In genomic region chr2:130352229-130352628, GRCh38 we compare ENCODE assay signal across 23 cellular contexts. TPM values are rescaled to one million over a fixed set of nuclear protein-coding genes. Genes with fewer than 3 reads are reported as not detected.
DNase-seq lines count a peak whose midpoint lies in the region; ATAC-seq and TF ChIP-seq lines count a peak whose summit lies in the region.
"Had no signal": no experiment of that assay in that cellular context is flagged by ENCODE, and none has a peak within 500 bp of the region (broad histone marks: within the 10 kb centered on the region; RNA-seq: fewer than 3 reads in every experiment).

No MANE protein-coding gene starts in this region.

- DNase-seq in DMS 273 (lab: John Stamatoyannopoulos, UW; ENCODE audit: unreplicated experiment) (peak; percentile 18), DMS 273 treated with DMSO at 0.1 percent for 48 hours (lab: John Stamatoyannopoulos, UW) (no peak), NB4 (ENCODE audit: low read depth) (peak; percentile 48), caudate nucleus (lab: John Stamatoyannopoulos, UW) (peak in 2 of 61 donors; percentile 11 to 15), neural crest cell (ENCODE audit: low read depth, low spot score) (no peak)
- DNase-seq in stimulated activated CD4-positive, alpha-beta T cell treated with anti-CD3 and anti-CD28 coated beads, Interleukin-2, amount 100 ng/mL, for 24 hours = no peak
- no peak for DNase-seq in CD8-positive, alpha-beta memory T cell
- DNase-seq: activated CD4-positive, CD25-positive, alpha-beta regulatory T cell treated with anti-CD3 and anti-CD28 coated beads, Interleukin-2, amount 50 U/mL, for 72 hours; activated naive CD8-positive, alpha-beta T cell treated with anti-CD3 and anti-CD28 coated beads for 36 hours; activated T-cell treated with anti-CD3 and anti-CD28 coated beads, Interleukin-2, amount 50 U/mL, for 1 hour; CD4-positive, alpha-beta T cell; immature natural killer cell; KG1; mesendoderm; NCI-H524; pancreas had no signal

- H3K27ac ChIP-seq in caudate nucleus (ENCODE audit: low read depth, low read length) = peak overlapping the region; percentile 30
- no peak overlapping the region for H3K27ac ChIP-seq in CD8-positive, alpha-beta memory T cell (ENCODE audit: low read depth, low read length)
- H3K27ac ChIP-seq: 22Rv1, cardiac muscle cell, gastroesophageal sphincter, pancreas, suprapubic skin had no signal

- peaks cover 11% of the 10 kb centered on the region for H3K36me3 Mint-ChIP-seq in neural crest cell (ENCODE audit: low read depth)
- peaks cover 0 to 18% (median 5%) of the 10 kb centered on the region in 3 donors for H3K36me3 Mint-ChIP-seq in CD8-positive, alpha-beta memory T cell

- POLR2A ChIA-PET in CD8-positive, alpha-beta memory T cell (lab: Charles Lee) = no interaction called here

- no peak for ATAC-seq in GM21367 (IDR thresholded peaks at IDR 0.05; ENCODE audit: unreplicated experiment)
- ATAC-seq: gastroesophageal sphincter, pancreas had no signal

- H3K9me3 Mint-ChIP-seq in neural crest cell = no peaks in the 10 kb centered on the region
- H3K9me3 Mint-ChIP-seq in CD8-positive, alpha-beta memory T cell = no peaks in the 10 kb centered on the region
- H3K9me3 Mint-ChIP-seq: activated naive CD8-positive, alpha-beta T cell treated with anti-CD3 and anti-CD28 coated beads for 36 hours; CD4-positive, alpha-beta T cell; immature natural killer cell; T-helper 1 cell treated with Interleukin-12 subunit alpha and Interleukin-12 subunit beta and Interleukin-4 antibody, amounts not matched to agents 30 μg/mL and 1 μg/mL, for 36 hours had no signal

- H3K27ac Mint-ChIP-seq in neural crest cell (ENCODE audit: unreplicated experiment) = peak overlapping the region; percentile 90
- H3K27ac Mint-ChIP-seq in CD8-positive, alpha-beta memory T cell = peak overlapping the region in 1 of 8 donors; percentile 26
- H3K27ac Mint-ChIP-seq: activated naive CD8-positive, alpha-beta T cell treated with anti-CD3 and anti-CD28 coated beads for 36 hours; CD4-positive, alpha-beta T cell; T-helper 1 cell treated with Interleukin-12 subunit alpha and Interleukin-12 subunit beta and Interleukin-4 antibody, amounts not matched to agents 30 μg/mL and 1 μg/mL, for 36 hours had no signal

- no peak overlapping the region for H3K4me3 ChIP-seq in NB4 (ENCODE audit: low read depth, low read length)
- H3K4me3 ChIP-seq in CD8-positive, alpha-beta memory T cell (ENCODE audit: low read length) = no peak overlapping the region
- H3K4me3 ChIP-seq: cardiac muscle cell, gastroesophageal sphincter, HAP-1, pancreas, suprapubic skin had no signal

- TF ChIP-seq POLR2A in NB4 (IDR thresholded peaks at IDR 0.05; ENCODE audit: extremely low read depth, insufficient read length) = no peak

- no peaks in the 10 kb centered on the region for H3K27me3 Mint-ChIP-seq in neural crest cell (ENCODE audit: low read depth)
- H3K27me3 Mint-ChIP-seq in CD8-positive, alpha-beta memory T cell = no peaks in the 10 kb centered on the region
- H3K27me3 Mint-ChIP-seq: CD4-positive, alpha-beta T cell had no signal

- H3K4me3 Mint-ChIP-seq in neural crest cell = peak overlapping the region; percentile 81
- no peak overlapping the region for H3K4me3 Mint-ChIP-seq in CD8-positive, alpha-beta memory T cell
- H3K4me3 Mint-ChIP-seq: activated naive CD8-positive, alpha-beta T cell treated with anti-CD3 and anti-CD28 coated beads for 36 hours; CD4-positive, alpha-beta T cell; immature natural killer cell; T-helper 1 cell treated with Interleukin-12 subunit alpha and Interleukin-12 subunit beta and Interleukin-4 antibody, amounts not matched to agents 30 μg/mL and 1 μg/mL, for 36 hours had no signal

- H3K27me3 ChIP-seq in CD8-positive, alpha-beta memory T cell (ENCODE audit: insufficient read depth, low read length, poor library complexity, severe bottlenecking) = no peaks in the 10 kb centered on the region
- H3K27me3 ChIP-seq: cardiac muscle cell, gastroesophageal sphincter, pancreas, suprapubic skin had no signal

- H3K4me1 ChIP-seq in CD8-positive, alpha-beta memory T cell (ENCODE audit: insufficient read depth, low read length) = peaks cover 5% of the 10 kb centered on the region

- no peaks in the 10 kb centered on the region for H3K9me3 ChIP-seq in CD8-positive, alpha-beta memory T cell (ENCODE audit: low read length)
- H3K9me3 ChIP-seq: gastroesophageal sphincter, HAP-1, pancreas, suprapubic skin had no signal

- peaks cover 38% of the 10 kb centered on the region for H3K4me1 Mint-ChIP-seq in neural crest cell
- peaks cover 15 to 16% (median 15%) of the 10 kb centered on the region in 3 donors for H3K4me1 Mint-ChIP-seq in CD8-positive, alpha-beta memory T cell

- peaks cover 11% of the 10 kb centered on the region for H3K36me3 ChIP-seq in CD8-positive, alpha-beta memory T cell (ENCODE audit: insufficient read depth, low read length)

- no peak for TF ChIP-seq CTCF in NB4 (IDR thresholded peaks at IDR 0.05; ENCODE audit: low read depth, low read length)
- no peak for TF ChIP-seq CTCF in neural crest cell (conservative IDR thresholded peaks at IDR 0.05)

- CTCF ChIA-PET in CD8-positive, alpha-beta memory T cell (lab: Charles Lee) = interaction anchor here (0.9 to 1.3 kb wide), 2 partner anchors 8 to 10 kb away, joined by 3 to 4 read pairs; partner anchors contain the start of gene IMP4

RNA-seq across cellular contexts. Expression of gene PTPN18, which starts 3.6 kb away (rescaled TPM):
- total RNA-seq in neural crest cell = 30.4 and 31.3 TPM in 2 replicates
- total RNA-seq in CD8-positive, alpha-beta memory T cell = 10 to 100 TPM; 55.1 to 60.0 TPM
- polyA plus RNA-seq in CD8-positive, alpha-beta memory T cell = 77.7 TPM

RNA-seq across cellular contexts. Expression of gene IMP4, which starts 9.5 kb away (rescaled TPM):
- total RNA-seq in neural crest cell = 62.1 and 69.1 TPM in 2 replicates
- 100 to 1,000 TPM; 227 to 239 TPM for total RNA-seq in CD8-positive, alpha-beta memory T cell
- 86.8 TPM for polyA plus RNA-seq in CD8-positive, alpha-beta memory T cell

Comparison
In these comparisons a context has a peak if more than half of its experiments do, and no peak if none do; other contexts are left out.
1. DNase-seq: peak in DMS 273 (single experiment) and NB4 (single experiment); none in DMS 273 treated with DMSO at 0.1 percent for 48 hours (single experiment), neural crest cell (single experiment), stimulated activated CD4-positive, alpha-beta T cell treated with anti-CD3 and anti-CD28 coated beads, Interleukin-2, amount 100 ng/mL, for 24 hours (0 of 2) and CD8-positive, alpha-beta memory T cell (0 of 5).